In genomic region chr11:82450996-82451395, GRCh38 we compare ENCODE assay signal across 1 cellular context.
TF ChIP-seq lines count a peak whose summit lies in the region.

No MANE protein-coding gene starts in this region.

TF ChIP-seq in K562, 482 proteins besides CTCF, POLR2A, EP300 and RAD21 (continued from another document):
- TF ChIP-seq CEBPB (tag; IDR thresholded peaks at IDR 0.05) (0 out of 2 replicates have a peak, but pooled peaks have one; percentile 24), IRF9 (tag; IDR thresholded peaks at IDR 0.05) (no peak), NFRKB (IDR thresholded peaks at IDR 0.05; ENCODE audit: low read depth) (no peak)
